20 cellular contexts compared by ENCODE assay signal in genomic region chr9:122197334-122197872, GRCh38. TPM values are rescaled to one million over a fixed set of nuclear protein-coding genes. Genes with fewer than 3 reads are reported as not detected.
DNase-seq lines count a peak whose midpoint lies in the region; FAIRE-seq and TF ChIP-seq lines count a peak whose summit lies in the region.
"Had no signal": no experiment of that assay in that cellular context is flagged by ENCODE, and none has a peak within 500 bp of the region (broad histone marks: within the 10 kb centered on the region; RNA-seq: fewer than 3 reads in every experiment).

No MANE protein-coding gene starts in this region.

- 0 out of 2 replicates have a peak overlapping the region, but pooled peaks have one; percentile 34 for H2AFZ ChIP-seq in OCI-LY3 (ENCODE audit: low read depth, low read length)
- no peak overlapping the region for H2AFZ ChIP-seq in trophoblast cell (ENCODE audit: insufficient read depth, low read length, poor library complexity)

- no peak overlapping the region for H2BK120ac ChIP-seq in trophoblast cell (ENCODE audit: insufficient read depth, low read length, poor library complexity)

- H3K9ac ChIP-seq in OCI-LY3 (ENCODE audit: low read length), result no peak overlapping the region
- H3K9ac ChIP-seq in trophoblast cell (ENCODE audit: low read length), result no peak overlapping the region

- no peaks in the 10 kb centered on the region for H3K79me2 ChIP-seq in OCI-LY3 (ENCODE audit: low read length)
- no peaks in the 10 kb centered on the region for H3K79me2 ChIP-seq in trophoblast cell (ENCODE audit: control insufficient read depth, insufficient read depth, low read length, poor library complexity)

- no peak overlapping the region for H4K12ac ChIP-seq in trophoblast cell (ENCODE audit: low read depth, low read length)

- no peak overlapping the region for H3K14ac ChIP-seq in trophoblast cell (ENCODE audit: low read length)

- H3K18ac ChIP-seq in trophoblast cell (ENCODE audit: low read length), result no peak overlapping the region

- H3K27ac ChIP-seq in OCI-LY3 (ENCODE audit: low read length) (0 out of 2 replicates have a peak overlapping the region, but pooled peaks have one; percentile 4), tibial artery (no peak overlapping the region), trophoblast cell (ENCODE audit: low read depth, low read length) (no peak overlapping the region)
- H3K27ac ChIP-seq: A549, Peyer's patch had no signal

- H2BK5ac ChIP-seq in trophoblast cell (ENCODE audit: low read depth, low read length, poor library complexity), result no peak overlapping the region

- H3K36me3 ChIP-seq in H7 (replicated peaks; ENCODE audit: control insufficient read depth, insufficient read depth, low read length) (no peaks in the 10 kb centered on the region), OCI-LY3 (replicated peaks; ENCODE audit: low read depth, low read length) (no peaks in the 10 kb centered on the region), tibial artery (no peaks in the 10 kb centered on the region), trophoblast cell (ENCODE audit: control insufficient read depth in 1 of 2, insufficient read depth in 2 of 2, low read length in 2 of 2) (no peaks in the 10 kb centered on the region)
- H3K36me3 ChIP-seq: Peyer's patch had no signal

- no peak for FAIRE-seq in urothelium cell line (lab: Jason Lieb, UNC)
- FAIRE-seq: A549, bronchial epithelial cell had no signal

- peak; percentile 82 for DNase-seq in COLO668 (lab: John Stamatoyannopoulos, UW; ENCODE audit: unreplicated experiment)
- DNase-seq in H7, result peak; percentile 67
- DNase-seq in NCI-H2107 treated with DMSO at 0.1 percent for 48 hours (lab: John Stamatoyannopoulos, UW; ENCODE audit: unreplicated experiment), result peak; percentile 90
- DNase-seq in D341Med (ENCODE audit: low spot score), result no peak
- no peak for DNase-seq in tibial artery
- no peak for DNase-seq in trophoblast cell
- no peak for DNase-seq in urothelium cell line (ENCODE audit: low spot score)
- DNase-seq: activated CD4-positive, alpha-beta memory T cell treated with anti-CD3 and anti-CD28 coated beads for 36 hours; CD4-positive, CD25-positive, alpha-beta regulatory T cell; HFFc6; mammary epithelial cell; NCI-H446 treated with DMSO at 0.1 percent for 48 hours; stimulated activated naive CD8-positive, alpha-beta T cell treated with anti-CD3 and anti-CD28 coated beads, Interleukin-15, Interleukin-2, amounts not matched to agents 100 U/mL and 50 U/mL, for 24 hours had no signal

- H3K27me3 ChIP-seq in H7 (ENCODE audit: control insufficient read depth, insufficient read depth, low read length), result no peaks in the 10 kb centered on the region
- H3K27me3 ChIP-seq in OCI-LY3 (ENCODE audit: low read depth, low read length), result peaks cover 14% of the 10 kb centered on the region; the same call in 1 of the 2 replicates
- peaks cover 0 to 14% of the 10 kb centered on the region in 2 donors for H3K27me3 ChIP-seq in tibial artery
- H3K27me3 ChIP-seq in trophoblast cell (ENCODE audit: insufficient read depth, low read length), result no peaks in the 10 kb centered on the region
- H3K27me3 ChIP-seq: Peyer's patch had no signal

- H3K4ac ChIP-seq in trophoblast cell (ENCODE audit: low read depth, low read length), result no peak overlapping the region

- intact Hi-C loops in tibial artery (cut with DNase I; ENCODE audit: low total_unique reads), result no loop called here

- WGBS in trophoblast cell (ENCODE audit: extremely low coverage, insufficient coverage, insufficient read length), result no CpG with 5 or more reads among the region's 10 CpGs

- H3K4me3 ChIP-seq in H7 (ENCODE audit: insufficient read depth, low read depth, low read length) (no peak overlapping the region), OCI-LY3 (ENCODE audit: low read length) (peak overlapping the region; percentile 53), tibial artery (no peak overlapping the region), trophoblast cell (ENCODE audit: low read depth, low read length) (no peak overlapping the region)
- H3K4me3 ChIP-seq: A549, Peyer's patch had no signal

- H3K79me1 ChIP-seq in trophoblast cell (ENCODE audit: low read length), result no peaks in the 10 kb centered on the region

- no peaks in the 10 kb centered on the region for H4K20me1 ChIP-seq in OCI-LY3 (ENCODE audit: insufficient read depth, low read length)

- no peaks in the 10 kb centered on the region for H3K9me3 ChIP-seq in OCI-LY3 (ENCODE audit: insufficient read depth, low read length)
- no peaks in the 10 kb centered on the region for H3K9me3 ChIP-seq in tibial artery
- no peaks in the 10 kb centered on the region for H3K9me3 ChIP-seq in trophoblast cell (ENCODE audit: insufficient read depth, low read depth, low read length)
- H3K9me3 ChIP-seq: A549, Peyer's patch had no signal

- no peak overlapping the region for H4K8ac ChIP-seq in trophoblast cell (ENCODE audit: low read depth, low read length)

- TF ChIP-seq CTCF in OCI-LY3 (IDR thresholded peaks at IDR 0.05; ENCODE audit: low read depth, low read length), result peak; percentile 15; the same call in 1 of the 2 replicates
- TF ChIP-seq CTCF in tibial artery (IDR thresholded peaks at IDR 0.05), result no peak

- no peak overlapping the region for H3K23ac ChIP-seq in trophoblast cell (ENCODE audit: low read length)

- H3K4me2 ChIP-seq in OCI-LY3 (ENCODE audit: low read length) (peak overlapping the region; percentile 71), trophoblast cell (ENCODE audit: low read length) (no peak overlapping the region)
- H3K4me2 ChIP-seq: A549 had no signal

- no peak overlapping the region for H2BK12ac ChIP-seq in trophoblast cell (ENCODE audit: low read length)

- H2AK5ac ChIP-seq in trophoblast cell (ENCODE audit: low read length), result no peak overlapping the region

- no peak overlapping the region for H4K91ac ChIP-seq in trophoblast cell (ENCODE audit: low read depth, low read length)

- H3K4me1 ChIP-seq in OCI-LY3 (ENCODE audit: low read length), result peaks cover 18% of the 10 kb centered on the region
- no peaks in the 10 kb centered on the region for H3K4me1 ChIP-seq in tibial artery
- H3K4me1 ChIP-seq in trophoblast cell (ENCODE audit: control insufficient read depth in 1 of 2, insufficient read depth in 2 of 2, low read length in 2 of 2), result no peaks in the 10 kb centered on the region
- H3K4me1 ChIP-seq: A549, Peyer's patch had no signal

RNA-seq across cellular contexts. Expression of gene LHX6, which starts 31.4 kb away (rescaled TPM):
- 5.2 and 5.9 TPM in 2 replicates for total RNA-seq in H7 (2014; rRNA removed; shearing (Covaris generic))
- 0.04 and 0.07 TPM in 2 replicates for polyA plus RNA-seq in trophoblast cell (2013)
- total RNA-seq: activated CD4-positive, alpha-beta memory T cell treated with anti-CD3 and anti-CD28 coated beads for 36 hours; CD4-positive, CD25-positive, alpha-beta regulatory T cell; HFFc6; natural killer cell treated with Interleukin-12 subunit alpha and Interleukin-12 subunit beta and Interleukin-15 and Interleukin-18, amount 100 ng/mL, for 72 hours had no signal
- polyA plus RNA-seq: CD4-positive, CD25-positive, alpha-beta regulatory T cell had no signal

RNA-seq across cellular contexts. Expression of gene MORN5, which starts 37.7 kb away (rescaled TPM):
- not detected in 2 replicates for total RNA-seq in H7 (2014; rRNA removed; shearing (Covaris generic))
- polyA plus RNA-seq in trophoblast cell (2013), result not detected in 2 replicates
- total RNA-seq: activated CD4-positive, alpha-beta memory T cell treated with anti-CD3 and anti-CD28 coated beads for 36 hours; bronchial epithelial cell; CD4-positive, CD25-positive, alpha-beta regulatory T cell; esophagus mucosa; HFFc6; M059J; mammary epithelial cell; natural killer cell treated with Interleukin-12 subunit alpha and Interleukin-12 subunit beta and Interleukin-15 and Interleukin-18, amount 100 ng/mL, for 72 hours; Peyer's patch had no signal
- polyA plus RNA-seq: A549; CD4-positive, CD25-positive, alpha-beta regulatory T cell; mammary epithelial cell had no signal

RNA-seq across cellular contexts. Expression of gene NDUFA8, which starts 37.8 kb away (rescaled TPM):
- total RNA-seq in H7 (2014; rRNA removed; shearing (Covaris generic)), result 43.9 and 47.2 TPM in 2 replicates
- 65.5 and 69.1 TPM in 2 replicates for polyA plus RNA-seq in trophoblast cell (2013)

Comparison
In these comparisons a context has a peak if more than half of its experiments do, and no peak if none do; other contexts are left out.
1. DNase-seq: peak in COLO668 (single experiment), H7 (single experiment) and NCI-H2107 treated with DMSO at 0.1 percent for 48 hours (single experiment); none in D341Med (single experiment), tibial artery (0 of 2), trophoblast cell (0 of 2) and urothelium cell line (single experiment).